In the genomic region with DNA sequence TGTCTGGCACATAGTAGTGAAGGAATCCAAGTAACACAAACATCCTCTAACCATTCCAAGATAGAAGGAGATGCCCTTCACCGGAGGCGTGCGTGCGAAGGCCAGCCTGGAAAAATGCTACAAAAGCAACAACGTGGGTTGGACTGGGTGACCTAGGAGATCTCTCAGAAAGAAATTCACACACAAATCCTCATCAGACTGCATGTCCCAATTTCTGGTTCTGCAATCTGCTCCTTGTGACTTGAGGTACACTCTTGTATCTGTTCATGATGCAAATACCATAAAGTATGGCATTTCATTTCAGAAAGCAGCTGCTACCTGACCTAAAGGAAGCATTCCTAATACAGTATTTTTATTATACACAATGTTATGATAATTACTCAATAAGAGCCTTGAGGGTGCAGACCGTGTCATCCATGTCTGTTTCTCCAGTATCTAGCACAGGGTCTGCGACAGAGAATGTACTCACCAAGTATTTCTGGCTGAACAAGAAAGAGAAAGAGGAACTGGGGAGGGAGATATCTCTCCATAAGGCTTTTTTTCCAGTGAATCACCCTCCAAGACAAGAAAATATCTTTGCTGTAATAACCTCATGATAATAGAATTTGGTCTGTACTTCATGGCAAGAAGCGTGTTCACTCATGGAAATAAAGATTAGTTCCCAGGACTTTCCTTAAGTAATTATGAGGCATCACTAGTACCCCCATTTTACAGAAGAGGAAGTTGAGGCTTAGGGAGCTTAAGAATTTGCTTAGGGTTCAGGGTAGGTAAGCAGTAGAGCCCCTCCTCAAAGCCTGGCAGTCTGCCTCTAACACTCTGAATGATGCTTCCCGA, we compare ENCODE assay signal across 17 cellular contexts.
DNase-seq lines count a peak whose midpoint lies in the region; ATAC-seq, FAIRE-seq and TF ChIP-seq lines count a peak whose summit lies in the region.
"Had no signal": no experiment of that assay in that cellular context is flagged by ENCODE, and none has a peak within 500 bp of the region (broad histone marks: within the 10 kb centered on the region; RNA-seq: fewer than 3 reads in every experiment).

No MANE protein-coding gene starts in this region.

- TF ChIP-seq EP300 in HepG2 (IDR thresholded peaks at IDR 0.05; ENCODE audit: low read depth in 2 of 2, low read length in 2 of 2): no peak
- TF ChIP-seq EP300 in HepG2 (CRISPR knock-in tag; IDR thresholded peaks at IDR 0.05; ENCODE audit: borderline replicate concordance): no peak

- CTCF ChIA-PET in HepG2 (lab: Yijun Ruan, JAX; ENCODE audit: low intra/inter-chr PET ratio, low total read pairs) (no interaction called here), OCI-LY7 (lab: Charles Lee; ENCODE audit: unreplicated experiment) (no interaction called here)

- WGBS in HepG2 (ENCODE audit: low lambda C conversion rate): 90% methylated on average over 9 of the region's 9 CpGs
- 58% methylated on average over 4 of the region's 9 CpGs for WGBS in right lobe of liver (ENCODE audit: insufficient coverage, low coverage, low lambda C conversion rate, missing lambda C conversion rate)

- ATAC-seq in HepG2 (no peak), right lobe of liver (no peak), HG02678 (IDR thresholded peaks at IDR 0.05; ENCODE audit: unreplicated experiment) (no peak)
- ATAC-seq: HCT116 had no signal

- H3K4me1 ChIP-seq in HepG2 (ENCODE audit: insufficient read depth, low read length) (no peaks in the 10 kb centered on the region), right lobe of liver (peaks cover 0 to 8% (median 0%) of the 10 kb centered on the region in 4 donors), OCI-LY7 (ENCODE audit: insufficient read depth, low read length, poor library complexity, severe bottlenecking) (no peaks in the 10 kb centered on the region)

- no peak for FAIRE-seq in HepG2 (lab: Jason Lieb, UNC)
- FAIRE-seq: A204.1, TTC549 had no signal

- no peaks in the 10 kb centered on the region for H3K27me3 ChIP-seq in HepG2 (ENCODE audit: control insufficient read depth in 1 of 2, insufficient read depth in 2 of 2, low read length in 2 of 2)
- H3K27me3 ChIP-seq in right lobe of liver: no peaks in the 10 kb centered on the region
- H3K27me3 ChIP-seq: right atrium auricular region, thyroid gland had no signal

- H3K4me3 ChIP-seq in HepG2 (replicated peaks in 1 of 3; ENCODE audit: insufficient read depth in 1 of 3, low read depth in 2 of 3, low read length in 3 of 3): no peak overlapping the region
- no peak overlapping the region for H3K4me3 ChIP-seq in right lobe of liver
- no peak overlapping the region for H3K4me3 ChIP-seq in astrocyte of the spinal cord (ENCODE audit: low read depth, low read length)
- no peak overlapping the region for H3K4me3 ChIP-seq in OCI-LY7 (ENCODE audit: low read depth, low read length, poor library complexity, severe bottlenecking)
- H3K4me3 ChIP-seq: right atrium auricular region, thyroid gland had no signal

- TF ChIP-seq POLR2A in HepG2 (IDR thresholded peaks at IDR 0.05; ENCODE audit: insufficient read depth in 1 of 2, low read depth in 2 of 2, low read length in 2 of 2) (no peak), right lobe of liver (IDR thresholded peaks at IDR 0.05) (no peak)

- no peak for TF ChIP-seq RAD21 in HepG2 (CRISPR knock-in tag; IDR thresholded peaks at IDR 0.05)

- no peak overlapping the region for H2AFZ ChIP-seq in HepG2 (ENCODE audit: low read length)
- H2AFZ ChIP-seq in OCI-LY7 (ENCODE audit: low read length): no peak overlapping the region

- in situ Hi-C loops in HepG2 (cut with HindIII; ENCODE audit: extremely low pct_ligation_motif_present, low pct_unique_long_range_greater_than_20kb) (no loop called here), astrocyte of the spinal cord (cut with HindIII; ENCODE audit: low sequenced_read_pairs) (no loop called here)

- no peak for DNase-seq in HepG2 (ENCODE audit: low spot score)
- no peak for DNase-seq in right lobe of liver
- DNase-seq in astrocyte of the spinal cord (ENCODE audit: low read depth, low spot score): peak; percentile 78
- DNase-seq in kidney tubule cell (ENCODE audit: low spot score): peak; percentile 58
- DNase-seq in UCSD-AML1 (lab: John Stamatoyannopoulos, UW; ENCODE audit: unreplicated experiment): no peak
- no peak for DNase-seq in OCI-LY7 (ENCODE audit: low spot score)
- no peak for DNase-seq in NCI-H146 (lab: John Stamatoyannopoulos, UW)
- DNase-seq: activated CD8-positive, alpha-beta memory T cell treated with anti-CD3 and anti-CD28 coated beads, Interleukin-2, amount 50 U/mL, for 48 hours; aorta; Kasumi-1; NCI-H2171 treated with DMSO at 0.1 percent for 48 hours; thyroid gland had no signal

- no peaks in the 10 kb centered on the region for H3K9me2 ChIP-seq in OCI-LY7 (ENCODE audit: insufficient read depth, low read length)

- H3K9me3 ChIP-seq in HepG2 (ENCODE audit: low read length): no peaks in the 10 kb centered on the region
- no peaks in the 10 kb centered on the region for H3K9me3 ChIP-seq in right lobe of liver
- no peaks in the 10 kb centered on the region for H3K9me3 ChIP-seq in OCI-LY7 (ENCODE audit: low read length)
- H3K9me3 ChIP-seq: right atrium auricular region, thyroid gland had no signal

- no peak overlapping the region for H3K9ac ChIP-seq in HepG2 (ENCODE audit: insufficient read depth, low read depth, low read length)

- H3K27ac ChIP-seq in HepG2 (ENCODE audit: extremely low read length, insufficient read depth, low read length): no peak overlapping the region
- H3K27ac ChIP-seq in right lobe of liver: no peak overlapping the region
- H3K27ac ChIP-seq in OCI-LY7 (ENCODE audit: low read depth, low read length, poor library complexity, severe bottlenecking): no peak overlapping the region
- H3K27ac ChIP-seq: thyroid gland had no signal

- H3K36me3 ChIP-seq in HepG2 (replicated peaks in 1 of 2; ENCODE audit: control insufficient read depth in 1 of 2, insufficient read depth in 2 of 2, low read length in 2 of 2): peaks cover 42 to 96% of the 10 kb centered on the region in 2 experiments
- peaks cover 0 to 19% (median 2%) of the 10 kb centered on the region in 4 donors for H3K36me3 ChIP-seq in right lobe of liver
- H3K36me3 ChIP-seq in OCI-LY7 (ENCODE audit: insufficient read depth, low read length): peaks cover 98% of the 10 kb centered on the region

- intact Hi-C loops in HepG2 (cut with micrococcal nuclease; ENCODE audit: unreplicated experiment) (no loop called here), right lobe of liver (cut with DNase I) (no loop called here), OCI-LY7 (cut with micrococcal nuclease; ENCODE audit: unreplicated experiment) (no loop called here)

- POLR2A ChIA-PET in HepG2 (lab: Yijun Ruan, JAX) (no interaction called here), OCI-LY7 (lab: Charles Lee) (interaction anchor here (0.9 kb wide), 1 partner anchor 1322 kb away, joined by 3 read pairs; no protein-coding TSS in a partner anchor)

- H3K4me2 ChIP-seq in HepG2 (ENCODE audit: low read depth, low read length) (no peak overlapping the region), OCI-LY7 (ENCODE audit: low read length) (no peak overlapping the region)

- H4K20me1 ChIP-seq in HepG2 (ENCODE audit: insufficient read depth, low read length) (no peaks in the 10 kb centered on the region), OCI-LY7 (ENCODE audit: insufficient read depth, low read length) (no peaks in the 10 kb centered on the region)

- H3K79me2 ChIP-seq in HepG2 (ENCODE audit: insufficient read depth, low read length): no peaks in the 10 kb centered on the region
- no peaks in the 10 kb centered on the region for H3K79me2 ChIP-seq in OCI-LY7 (ENCODE audit: insufficient read depth, low read depth, low read length)

- BruUV-seq in HepG2 (replicated peaks; lab: Mats Ljungman, UMichigan): no TSS peak
- no TSS peak for BruUV-seq in OCI-LY7 (replicated peaks; lab: Mats Ljungman, UMichigan)

- TF ChIP-seq CTCF in HepG2 (CRISPR knock-in tag; IDR thresholded peaks at IDR 0.05) (no peak), right lobe of liver (IDR thresholded peaks at IDR 0.05) (no peak), astrocyte of the spinal cord (IDR thresholded peaks at IDR 0.05; ENCODE audit: low read depth, low read length) (no peak), OCI-LY7 (conservative IDR thresholded peaks at IDR 0.05; ENCODE audit: low read length) (no peak)

TF ChIP-seq in HepG2, 621 proteins besides CTCF, POLR2A, EP300 and RAD21:
- TF ChIP-seq NAIF1 (CRISPR knock-in tag; IDR thresholded peaks at IDR 0.05; ENCODE audit: borderline replicate concordance) (no peak), HIVEP1 (CRISPR knock-in tag; IDR thresholded peaks at IDR 0.05) (no peak), ZNF629 (CRISPR knock-in tag; conservative IDR thresholded peaks at IDR 0.05) (0 out of 2 replicates have a peak, but pooled peaks have one; percentile 26), MTF2 (CRISPR knock-in tag; IDR thresholded peaks at IDR 0.05; ENCODE audit: borderline replicate concordance) (no peak), FOXA3 (CRISPR knock-in tag; IDR thresholded peaks at IDR 0.05) (no peak)
TF ChIP-seq in HepG2: peak in this region for 1.

Comparison
In these comparisons a context has a peak if more than half of its experiments do, and no peak if none do; other contexts are left out.
1. DNase-seq: peak in astrocyte of the spinal cord (single experiment) and kidney tubule cell (single experiment); none in HepG2 (single experiment), right lobe of liver (0 of 3), UCSD-AML1 (single experiment), OCI-LY7 (single experiment) and NCI-H146 (single experiment).